34 cellular contexts compared by ENCODE assay signal in genomic region chr16:84465154-84465553, GRCh38. TPM values are rescaled to one million over a fixed set of nuclear protein-coding genes. Genes with fewer than 3 reads are reported as not detected.
DNase-seq lines count a peak whose midpoint lies in the region; ATAC-seq and TF ChIP-seq lines count a peak whose summit lies in the region.
"Had no signal": no experiment of that assay in that cellular context is flagged by ENCODE, and none has a peak within 500 bp of the region (broad histone marks: within the 10 kb centered on the region; RNA-seq: fewer than 3 reads in every experiment).

No MANE protein-coding gene starts in this region.

- H4K5ac ChIP-seq in H9 (ENCODE audit: insufficient read length, low read depth, low read length), result no peak overlapping the region

- no peak overlapping the region for H3K27ac Mint-ChIP-seq in H9
- no peak overlapping the region for H3K27ac Mint-ChIP-seq in chondrocyte (ENCODE audit: unreplicated experiment)
- H3K27ac Mint-ChIP-seq in stimulated activated naive CD8-positive, alpha-beta T cell treated with anti-CD3 and anti-CD28 coated beads, Interleukin-15, amount 100 ng/mL, for 72 hours, result no peak overlapping the region
- H3K27ac Mint-ChIP-seq: activated CD8-positive, alpha-beta T cell treated with anti-CD3 and anti-CD28 coated beads, Interleukin-2, amount 10 ng/mL, durations not matched to agents 7 days and 5 days; dendritic cell treated with granulocyte-macrophage colony-stimulating factor and Interleukin-4, amounts not matched to agents 40 ng/mL and 50 ng/mL, for 4 days; mesothelial cell of epicardium; stimulated activated effector memory CD8-positive, alpha-beta T cell treated with anti-CD3 and anti-CD28 coated beads, Interleukin-12 subunit alpha, Interleukin-12 subunit beta, amount 100 ng/mL, for 72 hours had no signal

- H3K4me1 Mint-ChIP-seq in H9 (no peaks in the 10 kb centered on the region), chondrocyte (ENCODE audit: low read depth) (no peaks in the 10 kb centered on the region)
- H3K4me1 Mint-ChIP-seq in stimulated activated naive CD8-positive, alpha-beta T cell treated with anti-CD3 and anti-CD28 coated beads, Interleukin-15, amount 100 ng/mL, for 72 hours, result peaks cover 6% of the 10 kb centered on the region
- H3K4me1 Mint-ChIP-seq: mesothelial cell of epicardium, naive B cell had no signal

- H3K18ac ChIP-seq in H9 (ENCODE audit: insufficient read length, low read depth, low read length), result no peak overlapping the region

- H3K36me3 Mint-ChIP-seq in H9 (ENCODE audit: insufficient read depth in 1 of 3, low read depth in 3 of 3) (peaks cover 26 to 49% (median 27%) of the 10 kb centered on the region in 3 experiments), chondrocyte (ENCODE audit: low read depth) (peaks cover 32% of the 10 kb centered on the region)

- H3K27ac ChIP-seq in H9 (ENCODE audit: insufficient read length, low read depth, low read length) (no peak overlapping the region), sigmoid colon (no peak overlapping the region)
- H3K27ac ChIP-seq: esophagus squamous epithelium, foreskin keratinocyte, heart left ventricle, prostate gland, RWPE1 had no signal

- no peak overlapping the region for H2BK5ac ChIP-seq in H9 (ENCODE audit: insufficient read length, low read length)

- H2BK12ac ChIP-seq in H9 (ENCODE audit: insufficient read length, low read depth, low read length), result no peak overlapping the region

- peak; percentile 0 for DNase-seq in activated CD4-positive, alpha-beta T cell treated with anti-CD3 and anti-CD28 coated beads for 1 hour
- no peak for DNase-seq in activated CD4-positive, alpha-beta T cell treated with anti-CD3 and anti-CD28 coated beads, Interleukin-2, amount 50 U/mL, for 1 hour
- DNase-seq in H9 (peak; percentile 22), chondrocyte (ENCODE audit: low spot score) (peak; percentile 38), sigmoid colon (peak; percentile 39), HuH-7 (ENCODE audit: low spot score) (no peak)
- no peak for DNase-seq in stimulated activated naive CD8-positive, alpha-beta T cell treated with anti-CD3 and anti-CD28 coated beads, Interleukin-15, amount 100 ng/mL, for 72 hours
- DNase-seq: activated CD8-positive, alpha-beta T cell treated with anti-CD3 and anti-CD28 coated beads, Interleukin-2, amount 10 ng/mL, durations not matched to agents 7 days and 5 days; activated gamma-delta T cell treated with Interleukin-2 at 50 U/mL for 16 hours; activated T-cell treated with anti-CD3 and anti-CD28 coated beads, Interleukin-2, amount 50 U/mL, for 1 hour; Calu3; CD4-positive, CD25-positive, alpha-beta regulatory T cell; central memory CD4-positive, alpha-beta T cell; DMS79; esophagus squamous epithelium; foreskin keratinocyte; IMR-90; kidney; naive B cell; NCI-H1694; NCI-H446 treated with DMSO at 0.1 percent for 48 hours; NCI-H82; stimulated activated CD4-positive, alpha-beta T cell treated with anti-CD3 and anti-CD28 coated beads, Interleukin-15, amount 100 ng/mL, for 24 hours; stimulated activated CD4-positive, alpha-beta T cell treated with anti-CD3 and anti-CD28 coated beads, Interleukin-4, amount 100 ng/mL, for 4 hours; substantia nigra; trophoblast cell had no signal

- H3K79me2 ChIP-seq in H9 (ENCODE audit: insufficient read depth, low read length), result no peaks in the 10 kb centered on the region

- H3K56ac ChIP-seq in H9 (ENCODE audit: insufficient read length, low read depth, low read length), result no peak overlapping the region

- no peak; the same call in 2 of the 3 replicates for TF ChIP-seq CTCF in H9 (conservative IDR thresholded peaks at IDR 0.05)
- TF ChIP-seq CTCF in chondrocyte (IDR thresholded peaks at IDR 0.05), result no peak
- TF ChIP-seq CTCF in sigmoid colon (IDR thresholded peaks at IDR 0.05), result no peak

- TF ChIP-seq EP300 in sigmoid colon (IDR thresholded peaks at IDR 0.05), result no peak

- H3K79me1 ChIP-seq in H9 (ENCODE audit: insufficient read depth, low read depth, low read length, poor library complexity, severe bottlenecking), result no peaks in the 10 kb centered on the region

- H3K4me2 ChIP-seq in H9 (ENCODE audit: insufficient read depth, insufficient read length, low read length), result no peak overlapping the region

- H3K4me3 ChIP-seq in sigmoid colon, result no peak overlapping the region
- H3K4me3 ChIP-seq: esophagus squamous epithelium, heart left ventricle, prostate gland had no signal

- no CpG with 5 or more reads among the region's 6 CpGs for WGBS in H9 (ENCODE audit: extremely low coverage, insufficient read length, low lambda C conversion rate)
- WGBS in sigmoid colon, 2 donors, result 94 to 96% methylated on average over 6 of the region's 6 CpGs

- H3K27me3 Mint-ChIP-seq in H9 (ENCODE audit: low read depth), result peaks cover 3% of the 10 kb centered on the region; the same call in 1 of the 2 replicates
- H3K27me3 Mint-ChIP-seq in chondrocyte (ENCODE audit: low read depth), result no peaks in the 10 kb centered on the region
- H3K27me3 Mint-ChIP-seq in stimulated activated naive CD8-positive, alpha-beta T cell treated with anti-CD3 and anti-CD28 coated beads, Interleukin-15, amount 100 ng/mL, for 72 hours, result no peaks in the 10 kb centered on the region
- H3K27me3 Mint-ChIP-seq: CD4-positive, CD25-positive, alpha-beta regulatory T cell; dendritic cell treated with granulocyte-macrophage colony-stimulating factor and Interleukin-4, amounts not matched to agents 40 ng/mL and 50 ng/mL, for 4 days; naive B cell had no signal

- no peak overlapping the region for H2BK120ac ChIP-seq in H9 (ENCODE audit: low read depth, low read length, poor library complexity, severe bottlenecking)

- no peak overlapping the region for H4K8ac ChIP-seq in H9 (replicated peaks; ENCODE audit: insufficient read length, low read depth, low read length)

- no peak for TF ChIP-seq POLR2A in sigmoid colon (IDR thresholded peaks at IDR 0.05)

- H4K20me1 ChIP-seq in H9 (ENCODE audit: control insufficient read depth, insufficient read depth, insufficient read length), result no peaks in the 10 kb centered on the region

- H3K4me1 ChIP-seq in H9 (ENCODE audit: insufficient read depth, low read length) (no peaks in the 10 kb centered on the region), sigmoid colon (no peaks in the 10 kb centered on the region)
- H3K4me1 ChIP-seq: foreskin keratinocyte, prostate gland had no signal

- H2AFZ ChIP-seq in H9 (ENCODE audit: low read length), result no peak overlapping the region

- no peaks in the 10 kb centered on the region for H3K23me2 ChIP-seq in H9 (ENCODE audit: insufficient read length, low read depth, low read length, poor library complexity, severe bottlenecking)

- peaks cover 0 to 17% (median 11%) of the 10 kb centered on the region in 4 donors for H3K36me3 ChIP-seq in sigmoid colon
- H3K36me3 ChIP-seq: prostate gland had no signal

- no peak overlapping the region for H4K91ac ChIP-seq in H9 (ENCODE audit: insufficient read length, low read depth, low read length)

- intact Hi-C loops in sigmoid colon (cut with DNase I), result no loop called here

- H3K4me3 Mint-ChIP-seq in H9 (no peak overlapping the region), chondrocyte (ENCODE audit: unreplicated experiment) (no peak overlapping the region)
- H3K4me3 Mint-ChIP-seq in stimulated activated naive CD8-positive, alpha-beta T cell treated with anti-CD3 and anti-CD28 coated beads, Interleukin-15, amount 100 ng/mL, for 72 hours, result no peak overlapping the region
- H3K4me3 Mint-ChIP-seq: activated CD8-positive, alpha-beta T cell treated with anti-CD3 and anti-CD28 coated beads, Interleukin-2, amount 10 ng/mL, durations not matched to agents 7 days and 5 days; CD4-positive, CD25-positive, alpha-beta regulatory T cell; dendritic cell treated with granulocyte-macrophage colony-stimulating factor and Interleukin-4, amounts not matched to agents 40 ng/mL and 50 ng/mL, for 4 days; mesothelial cell of epicardium; naive B cell; stimulated activated effector memory CD8-positive, alpha-beta T cell treated with anti-CD3 and anti-CD28 coated beads, Interleukin-12 subunit alpha, Interleukin-12 subunit beta, amount 100 ng/mL, for 72 hours had no signal

- H3K23ac ChIP-seq in H9 (ENCODE audit: insufficient read length, low read depth, low read length), result no peak overlapping the region

- no peak overlapping the region for H3K14ac ChIP-seq in H9 (ENCODE audit: insufficient read depth, low read length)

- H2AK5ac ChIP-seq in H9 (ENCODE audit: insufficient read length, low read length), result no peak overlapping the region

- H3K27me3 ChIP-seq in H9 (ENCODE audit: insufficient read depth, low read length) (no peaks in the 10 kb centered on the region), sigmoid colon (no peaks in the 10 kb centered on the region)
- H3K27me3 ChIP-seq: esophagus squamous epithelium, foreskin keratinocyte, heart left ventricle had no signal

- no peak overlapping the region for H3K4ac ChIP-seq in H9 (ENCODE audit: low read depth, low read length)

- no peak for ATAC-seq in stimulated activated naive CD8-positive, alpha-beta T cell treated with anti-CD3 and anti-CD28 coated beads, Interleukin-15, amount 100 ng/mL, for 72 hours
- no peak for ATAC-seq in GM19351 (IDR thresholded peaks at IDR 0.05; ENCODE audit: unreplicated experiment)
- ATAC-seq: activated CD4-positive, CD25-positive, alpha-beta regulatory T cell treated with anti-CD3 and anti-CD28 coated beads, Interleukin-2, amount 50 U/mL, for 24 hours; activated CD8-positive, alpha-beta T cell treated with anti-CD3 and anti-CD28 coated beads, Interleukin-2, amount 10 ng/mL, durations not matched to agents 7 days and 5 days; foreskin keratinocyte; heart left ventricle; stimulated activated effector memory CD8-positive, alpha-beta T cell treated with anti-CD3 and anti-CD28 coated beads, Interleukin-12 subunit alpha, Interleukin-12 subunit beta, amount 100 ng/mL, for 72 hours had no signal

- H3K9me3 Mint-ChIP-seq in H9, result peaks cover 19 to 21% of the 10 kb centered on the region in 2 experiments
- peaks cover 17% of the 10 kb centered on the region for H3K9me3 Mint-ChIP-seq in chondrocyte (ENCODE audit: low read depth)
- H3K9me3 Mint-ChIP-seq in stimulated activated naive CD8-positive, alpha-beta T cell treated with anti-CD3 and anti-CD28 coated beads, Interleukin-15, amount 100 ng/mL, for 72 hours, result peaks cover 16 to 24% of the 10 kb centered on the region in 2 donors

- no peak overlapping the region for H2BK20ac ChIP-seq in H9 (ENCODE audit: low read depth, low read length, poor library complexity, severe bottlenecking)

- H3K9me3 ChIP-seq in H9 (ENCODE audit: control insufficient read depth, low read depth, low read length) (no peaks in the 10 kb centered on the region), sigmoid colon (peaks cover 0 to 3% (median 1%) of the 10 kb centered on the region in 4 donors)
- H3K9me3 ChIP-seq: prostate gland had no signal

- no peak overlapping the region for H2BK15ac ChIP-seq in H9 (ENCODE audit: low read depth, low read length)

- H3T11ph ChIP-seq in H9 (ENCODE audit: low read length), result no peak overlapping the region

- no peak overlapping the region for H3K9ac ChIP-seq in H9 (ENCODE audit: extremely low read depth, insufficient read length, low read length)

RNA-seq across cellular contexts. Expression of gene MEAK7, which starts 39.3 kb away (rescaled TPM):
- total RNA-seq in H9 (2021) (17.9 and 21.5 TPM in 2 replicates), chondrocyte (21.0 to 27.9 TPM (median 26.8 TPM) in 3 replicates), sigmoid colon (10 to 100 TPM; 10.0 to 13.7 (median 12.1) TPM)
- 10 to 100 TPM in 1 of 3 donors, 1 to 10 TPM in 2; 4.2 to 12.2 (median 8.6) TPM for polyA plus RNA-seq in sigmoid colon

Comparison
In these comparisons a context has a peak if more than half of its experiments do, and no peak if none do; other contexts are left out.
1. DNase-seq: peak in activated CD4-positive, alpha-beta T cell treated with anti-CD3 and anti-CD28 coated beads for 1 hour (single experiment), H9 (single experiment), chondrocyte (single experiment) and sigmoid colon (single experiment); none in activated CD4-positive, alpha-beta T cell treated with anti-CD3 and anti-CD28 coated beads, Interleukin-2, amount 50 U/mL, for 1 hour (single experiment), HuH-7 (single experiment) and stimulated activated naive CD8-positive, alpha-beta T cell treated with anti-CD3 and anti-CD28 coated beads, Interleukin-15, amount 100 ng/mL, for 72 hours (0 of 2).